23 cellular contexts compared by ENCODE assay signal in genomic region chr1:24459551-24460266, GRCh38. TPM values are rescaled to one million over a fixed set of nuclear protein-coding genes. Genes with fewer than 3 reads are reported as not detected.
A peak's percentile ranks its signal among the peaks of the same experiment; 100 is the strongest.
DNase-seq lines count a peak whose midpoint lies in the region; ATAC-seq and TF ChIP-seq lines count a peak whose summit lies in the region.
"Had no signal": no experiment of that assay in that cellular context is flagged by ENCODE, and none has a peak within 500 bp of the region (broad histone marks: within the 10 kb centered on the region; RNA-seq: fewer than 3 reads in every experiment).

No MANE protein-coding gene starts in this region.

- peak overlapping the region; percentile 21 for H3K27ac Mint-ChIP-seq in activated CD4-positive, alpha-beta T cell treated with anti-CD3 and anti-CD28 coated beads for 36 hours
- H3K27ac Mint-ChIP-seq in activated CD4-positive, alpha-beta T cell treated with anti-CD3 and anti-CD28 coated beads, Interleukin-2, amount 10 ng/mL, durations not matched to agents 7 days and 5 days, result no peak overlapping the region
- H3K27ac Mint-ChIP-seq in central memory CD8-positive, alpha-beta T cell (ENCODE audit: low read depth), result peak overlapping the region; percentile 63
- H3K27ac Mint-ChIP-seq in nephron progenitor cell, result no peak overlapping the region
- H3K27ac Mint-ChIP-seq: brain had no signal

- no peak for TF ChIP-seq CTCF in nephron progenitor cell (IDR thresholded peaks at IDR 0.05)
- TF ChIP-seq CTCF in GM10266 (IDR thresholded peaks at IDR 0.05; ENCODE audit: control insufficient read depth, insufficient read depth, low read depth, missing control alignments), result no peak

- peaks cover 71% of the 10 kb centered on the region for H3K36me3 Mint-ChIP-seq in activated CD4-positive, alpha-beta T cell treated with anti-CD3 and anti-CD28 coated beads for 36 hours (ENCODE audit: low read depth)
- peaks cover 72% of the 10 kb centered on the region for H3K36me3 Mint-ChIP-seq in activated CD4-positive, alpha-beta T cell treated with anti-CD3 and anti-CD28 coated beads, Interleukin-2, amount 10 ng/mL, durations not matched to agents 7 days and 5 days (ENCODE audit: low read depth)
- H3K36me3 Mint-ChIP-seq in central memory CD8-positive, alpha-beta T cell (ENCODE audit: insufficient read depth), result peaks cover 48% of the 10 kb centered on the region
- H3K36me3 Mint-ChIP-seq in nephron progenitor cell (ENCODE audit: low read depth), result peaks cover 14% of the 10 kb centered on the region

- POLR2A ChIA-PET in activated CD4-positive, alpha-beta T cell treated with anti-CD3 and anti-CD28 coated beads for 36 hours (lab: Charles Lee), result no interaction called here
- POLR2A ChIA-PET in activated CD4-positive, alpha-beta T cell treated with anti-CD3 and anti-CD28 coated beads, Interleukin-2, amount 10 ng/mL, durations not matched to agents 7 days and 5 days (lab: Charles Lee), result no interaction called here

- no peaks in the 10 kb centered on the region for H3K27me3 Mint-ChIP-seq in activated CD4-positive, alpha-beta T cell treated with anti-CD3 and anti-CD28 coated beads for 36 hours
- H3K27me3 Mint-ChIP-seq in activated CD4-positive, alpha-beta T cell treated with anti-CD3 and anti-CD28 coated beads, Interleukin-2, amount 10 ng/mL, durations not matched to agents 7 days and 5 days, result no peaks in the 10 kb centered on the region
- H3K27me3 Mint-ChIP-seq in central memory CD8-positive, alpha-beta T cell, result no peaks in the 10 kb centered on the region
- peaks cover 66% of the 10 kb centered on the region for H3K27me3 Mint-ChIP-seq in nephron progenitor cell (ENCODE audit: low read depth, poor library complexity)
- H3K27me3 Mint-ChIP-seq: brain; stimulated activated naive CD8-positive, alpha-beta T cell treated with anti-CD3 and anti-CD28 coated beads, Interleukin-15, amount 100 ng/mL, for 72 hours had no signal

- H3K4me3 Mint-ChIP-seq in activated CD4-positive, alpha-beta T cell treated with anti-CD3 and anti-CD28 coated beads for 36 hours, result no peak overlapping the region
- no peak overlapping the region for H3K4me3 Mint-ChIP-seq in activated CD4-positive, alpha-beta T cell treated with anti-CD3 and anti-CD28 coated beads, Interleukin-2, amount 10 ng/mL, durations not matched to agents 7 days and 5 days
- no peak overlapping the region for H3K4me3 Mint-ChIP-seq in central memory CD8-positive, alpha-beta T cell
- H3K4me3 Mint-ChIP-seq in nephron progenitor cell, result no peak overlapping the region
- H3K4me3 Mint-ChIP-seq: brain; stimulated activated naive CD8-positive, alpha-beta T cell treated with anti-CD3 and anti-CD28 coated beads, Interleukin-15, amount 100 ng/mL, for 72 hours had no signal

- DNase-seq in activated CD4-positive, alpha-beta T cell treated with anti-CD3 and anti-CD28 coated beads for 36 hours, result no peak
- DNase-seq in activated CD4-positive, alpha-beta T cell treated with anti-CD3 and anti-CD28 coated beads, Interleukin-2, amount 10 ng/mL, durations not matched to agents 7 days and 5 days, result no peak
- peak; percentile 66 for DNase-seq in HK-2 (ENCODE audit: unreplicated experiment)
- no peak for DNase-seq in central memory CD8-positive, alpha-beta T cell (ENCODE audit: low spot score in 2 of 2)
- DNase-seq in nephron progenitor cell, result peak; percentile 56
- no peak for DNase-seq in SKM-1 (lab: John Stamatoyannopoulos, UW; ENCODE audit: unreplicated experiment)
- DNase-seq in GM10266 (ENCODE audit: extremely low spot score), result no peak
- DNase-seq: activated CD4-positive, alpha-beta T cell treated with anti-CD3 and anti-CD28 coated beads, Interleukin-2, amount 50 U/mL, for 48 hours; Caco-2; effector CD8-positive, alpha-beta T cell; EL; esophagus squamous epithelium; H7; IMR-90; kidney; mammary epithelial cell; NCI-H2171; NCI-H524; stimulated activated CD4-positive, alpha-beta T cell treated with anti-CD3 and anti-CD28 coated beads, Interleukin-4, amount 100 ng/mL, for 1 hour; stimulated activated naive CD8-positive, alpha-beta T cell treated with anti-CD3 and anti-CD28 coated beads, Interleukin-15, amount 100 ng/mL, for 72 hours; transverse colon had no signal

- intact Hi-C loops in activated CD4-positive, alpha-beta T cell treated with anti-CD3 and anti-CD28 coated beads for 36 hours (cut with DNase I, micrococcal nuclease), result no loop called here

- H3K9me3 Mint-ChIP-seq in activated CD4-positive, alpha-beta T cell treated with anti-CD3 and anti-CD28 coated beads for 36 hours (ENCODE audit: low read depth), result peaks cover 2% of the 10 kb centered on the region
- peaks cover 8% of the 10 kb centered on the region for H3K9me3 Mint-ChIP-seq in activated CD4-positive, alpha-beta T cell treated with anti-CD3 and anti-CD28 coated beads, Interleukin-2, amount 10 ng/mL, durations not matched to agents 7 days and 5 days
- no peaks in the 10 kb centered on the region for H3K9me3 Mint-ChIP-seq in central memory CD8-positive, alpha-beta T cell
- peaks cover 6% of the 10 kb centered on the region for H3K9me3 Mint-ChIP-seq in nephron progenitor cell
- H3K9me3 Mint-ChIP-seq: brain had no signal

- H3K4me1 Mint-ChIP-seq in activated CD4-positive, alpha-beta T cell treated with anti-CD3 and anti-CD28 coated beads for 36 hours, result peaks cover 29% of the 10 kb centered on the region
- H3K4me1 Mint-ChIP-seq in activated CD4-positive, alpha-beta T cell treated with anti-CD3 and anti-CD28 coated beads, Interleukin-2, amount 10 ng/mL, durations not matched to agents 7 days and 5 days, result peaks cover 7% of the 10 kb centered on the region
- H3K4me1 Mint-ChIP-seq in central memory CD8-positive, alpha-beta T cell, result no peaks in the 10 kb centered on the region
- peaks cover 27% of the 10 kb centered on the region for H3K4me1 Mint-ChIP-seq in nephron progenitor cell

- no peak for ATAC-seq in activated CD4-positive, alpha-beta T cell treated with anti-CD3 and anti-CD28 coated beads for 36 hours
- no peak for ATAC-seq in central memory CD8-positive, alpha-beta T cell (replicated peaks; ENCODE audit: extremely low read depth, poor library complexity, severe bottlenecking)
- no peak for ATAC-seq in HG03280 (IDR thresholded peaks at IDR 0.05; ENCODE audit: unreplicated experiment)
- ATAC-seq: stimulated activated naive CD8-positive, alpha-beta T cell treated with anti-CD3 and anti-CD28 coated beads, Interleukin-15, amount 100 ng/mL, for 72 hours had no signal

- CTCF ChIA-PET in activated CD4-positive, alpha-beta T cell treated with anti-CD3 and anti-CD28 coated beads for 36 hours (lab: Charles Lee), result interaction anchor here (0.6 to 1.2 kb wide), 6 partner anchors 30 to 1538 kb away, joined by 3 to 4 read pairs (median 3); partner anchors contain the start of genes NIPAL3 and PAFAH2
- CTCF ChIA-PET in activated CD4-positive, alpha-beta T cell treated with anti-CD3 and anti-CD28 coated beads, Interleukin-2, amount 10 ng/mL, durations not matched to agents 7 days and 5 days (lab: Charles Lee), result interaction anchor here (0.7 to 1.5 kb wide), 6 partner anchors 9 to 127 kb away, joined by 3 to 4 read pairs (median 3); partner anchors contain the start of gene NIPAL3

RNA-seq across cellular contexts. Expression of gene RCAN3, which starts 42.9 kb away (rescaled TPM):
- total RNA-seq in activated CD4-positive, alpha-beta T cell treated with anti-CD3 and anti-CD28 coated beads for 36 hours, result 10 to 100 TPM; 62.3 to 67.5 TPM
- total RNA-seq in activated CD4-positive, alpha-beta T cell treated with anti-CD3 and anti-CD28 coated beads, Interleukin-2, amount 10 ng/mL, durations not matched to agents 7 days and 5 days, result 100 to 1,000 TPM in 1 of 2 experiments, 10 to 100 TPM in 1; 96.8 to 100 TPM

RNA-seq across cellular contexts. Expression of gene NIPAL3, which starts 44.1 kb away (rescaled TPM):
- 10 to 100 TPM; 38.1 to 41.4 TPM for total RNA-seq in activated CD4-positive, alpha-beta T cell treated with anti-CD3 and anti-CD28 coated beads for 36 hours
- total RNA-seq in activated CD4-positive, alpha-beta T cell treated with anti-CD3 and anti-CD28 coated beads, Interleukin-2, amount 10 ng/mL, durations not matched to agents 7 days and 5 days, result 10 to 100 TPM; 72.8 to 78.1 TPM

RNA-seq across cellular contexts. Expression of gene STPG1, which starts 46.1 kb away (rescaled TPM):
- total RNA-seq in activated CD4-positive, alpha-beta T cell treated with anti-CD3 and anti-CD28 coated beads for 36 hours, result 10 to 100 TPM in 1 of 2 experiments, 1 to 10 TPM in 1; 7.8 to 11.9 TPM
- total RNA-seq in activated CD4-positive, alpha-beta T cell treated with anti-CD3 and anti-CD28 coated beads, Interleukin-2, amount 10 ng/mL, durations not matched to agents 7 days and 5 days, result 10 to 100 TPM; 10.0 to 11.0 TPM

Comparison
In these comparisons a context has a peak if more than half of its experiments do, and no peak if none do; other contexts are left out.
1. H3K27ac Mint-ChIP-seq: peak in activated CD4-positive, alpha-beta T cell treated with anti-CD3 and anti-CD28 coated beads for 36 hours (single experiment) and central memory CD8-positive, alpha-beta T cell (single experiment); none in activated CD4-positive, alpha-beta T cell treated with anti-CD3 and anti-CD28 coated beads, Interleukin-2, amount 10 ng/mL, durations not matched to agents 7 days and 5 days (single experiment) and nephron progenitor cell (single experiment).
2. DNase-seq: peak in HK-2 (single experiment) and nephron progenitor cell (single experiment); none in activated CD4-positive, alpha-beta T cell treated with anti-CD3 and anti-CD28 coated beads for 36 hours (single experiment), activated CD4-positive, alpha-beta T cell treated with anti-CD3 and anti-CD28 coated beads, Interleukin-2, amount 10 ng/mL, durations not matched to agents 7 days and 5 days (single experiment), central memory CD8-positive, alpha-beta T cell (0 of 2), SKM-1 (single experiment) and GM10266 (single experiment).